ENCODE assay signal across 1 cellular context in genomic region chr7:155291729-155292128, GRCh38.
TF ChIP-seq lines count a peak whose summit lies in the region.

No MANE protein-coding gene starts in this region.

TF ChIP-seq in HCT116, 20 proteins besides CTCF, POLR2A, EP300 and RAD21:
- TF ChIP-seq ZBTB33 (IDR thresholded peaks at IDR 0.05; ENCODE audit: extremely low read depth, insufficient replicate concordance, low read length) (no peak), SRF (IDR thresholded peaks at IDR 0.05; ENCODE audit: low read depth) (no peak), ELF1 (IDR thresholded peaks at IDR 0.05; ENCODE audit: borderline replicate concordance, low read depth) (no peak), TCF7L2 (IDR thresholded peaks at IDR 0.05; ENCODE audit: borderline replicate concordance, extremely low read depth, insufficient read depth, insufficient read length) (no peak), SIN3A (IDR thresholded peaks at IDR 0.05; ENCODE audit: low read depth) (no peak), EZH2 (IDR thresholded peaks at IDR 0.05) (no peak), CEBPB (IDR thresholded peaks at IDR 0.05; ENCODE audit: low read depth) (no peak), FOSL1 (IDR thresholded peaks at IDR 0.05; ENCODE audit: low read depth) (no peak), YY1 (IDR thresholded peaks at IDR 0.05; ENCODE audit: extremely low read depth, insufficient replicate concordance, low read depth, low read length) (no peak), ZFX (IDR thresholded peaks at IDR 0.05) (no peak), MAX (IDR thresholded peaks at IDR 0.05) (no peak), POLR2AphosphoS5 (IDR thresholded peaks at IDR 0.05; ENCODE audit: low read depth, low read length) (no peak), EGR1 (IDR thresholded peaks at IDR 0.05; ENCODE audit: low read depth) (no peak), ZNF274 (IDR thresholded peaks at IDR 0.05; ENCODE audit: low read depth, low read length) (no peak), ATF3 (IDR thresholded peaks at IDR 0.05) (no peak)
